ENCODE assay signal across 30 cellular contexts in genomic region chr2:31529256-31529655, GRCh38. TPM values are rescaled to one million over a fixed set of nuclear protein-coding genes. Genes with fewer than 3 reads are reported as not detected.
"Had no signal": no experiment of that assay in that cellular context is flagged by ENCODE, and none has a peak within 500 bp of the region (broad histone marks: within the 10 kb centered on the region; RNA-seq: fewer than 3 reads in every experiment).

No MANE protein-coding gene starts in this region.

- DNase-seq: islet precursor cell; left ventricle myocardium superior; lower lobe of right lung; mammary epithelial cell; mesenchymal stem cell; naive thymus-derived CD8-positive, alpha-beta T cell; occipital lobe; stimulated activated CD4-positive, alpha-beta T cell treated with anti-CD3 and anti-CD28 coated beads, Interleukin-12 subunit alpha, Interleukin-12 subunit beta, amount 100 ng/mL, for 4 hours; stimulated activated CD4-positive, alpha-beta T cell treated with anti-CD3 and anti-CD28 coated beads, Interleukin-15, amount 100 ng/mL, for 24 hours; stimulated activated CD4-positive, alpha-beta T cell treated with anti-CD3 and anti-CD28 coated beads, Interleukin-2, amount 100 ng/mL, for 24 hours; stimulated activated CD4-positive, alpha-beta T cell treated with anti-CD3 and anti-CD28 coated beads, Interleukin-4, amount 100 ng/mL, for 1 hour; stimulated activated naive B cell treated with anti-CD40 and anti-IgM and Interleukin-4, amounts not matched to agents 10 μg/mL and 1 μg/mL and 100 μg/mL, for 72 hours; stimulated activated naive CD8-positive, alpha-beta T cell treated with anti-CD3 and anti-CD28 coated beads, Interleukin-15, Interleukin-2, amounts not matched to agents 100 U/mL and 50 U/mL, for 24 hours; stomach; testis; thyroid gland; transverse colon; upper lobe of left lung had no signal

- H3K4me2 ChIP-seq: hepatocyte had no signal

- H3K4me1 Mint-ChIP-seq: naive thymus-derived CD8-positive, alpha-beta T cell; nephron; stimulated activated naive B cell treated with anti-CD40 and anti-IgM and Interleukin-4, amounts not matched to agents 10 μg/mL and 1 μg/mL and 100 μg/mL, for 72 hours had no signal

- H3K36me3 Mint-ChIP-seq: naive thymus-derived CD8-positive, alpha-beta T cell; stimulated activated naive B cell treated with anti-CD40 and anti-IgM and Interleukin-4, amounts not matched to agents 10 μg/mL and 1 μg/mL and 100 μg/mL, for 72 hours had no signal

- H3K9ac ChIP-seq: parathyroid adenoma had no signal

- H3K27ac Mint-ChIP-seq: nephron; stimulated activated naive B cell treated with anti-CD40 and anti-IgM and Interleukin-4, amounts not matched to agents 10 μg/mL and 1 μg/mL and 100 μg/mL, for 72 hours had no signal

- H3K4me1 ChIP-seq: lower lobe of right lung, parathyroid adenoma, right atrium auricular region, stomach, testis, thyroid gland, transverse colon, upper lobe of left lung, vagina had no signal

- ATAC-seq: left ventricle myocardium superior; lower lobe of right lung; naive thymus-derived CD8-positive, alpha-beta T cell; sciatic nerve; stimulated activated naive B cell treated with anti-CD40 and anti-IgM and Interleukin-4, amounts not matched to agents 10 μg/mL and 1 μg/mL and 100 μg/mL, for 72 hours; stimulated activated naive CD8-positive, alpha-beta T cell treated with anti-CD3 and anti-CD28 coated beads, Interleukin-15, Interleukin-2, amounts not matched to agents 100 U/mL and 50 U/mL, for 24 hours had no signal

- H3K9me3 ChIP-seq: lower lobe of right lung, neutrophil, right atrium auricular region, stomach, testis, thyroid gland, transverse colon, upper lobe of left lung, vagina had no signal

- H3K27me3 ChIP-seq: right atrium auricular region, stomach, testis, thyroid gland, transverse colon, upper lobe of left lung, vagina had no signal

- H3K9me3 Mint-ChIP-seq: naive thymus-derived CD8-positive, alpha-beta T cell; nephron; neural crest cell; stimulated activated naive B cell treated with anti-CD40 and anti-IgM and Interleukin-4, amounts not matched to agents 10 μg/mL and 1 μg/mL and 100 μg/mL, for 72 hours had no signal

- H3K27ac ChIP-seq: hepatocyte, lower lobe of right lung, neutrophil, parathyroid adenoma, right atrium auricular region, skin epidermis, stomach, testis, thyroid gland, transverse colon, upper lobe of left lung, vagina had no signal

- H3K79me2 ChIP-seq: hepatocyte, parathyroid adenoma had no signal

- H2AFZ ChIP-seq: hepatocyte, parathyroid adenoma had no signal

- H3K36me3 ChIP-seq: lower lobe of right lung, neutrophil, right atrium auricular region, stomach, thyroid gland, transverse colon, upper lobe of left lung, vagina had no signal

- H3K4me3 ChIP-seq: hepatocyte, lower lobe of right lung, right atrium auricular region, skin epidermis, stomach, testis, thyroid gland, transverse colon, upper lobe of left lung, vagina had no signal

- H3K4me3 Mint-ChIP-seq: naive thymus-derived CD8-positive, alpha-beta T cell; nephron; neural crest cell; stimulated activated naive B cell treated with anti-CD40 and anti-IgM and Interleukin-4, amounts not matched to agents 10 μg/mL and 1 μg/mL and 100 μg/mL, for 72 hours had no signal

RNA-seq across cellular contexts. Expression of gene SRD5A2, which starts 51.5 kb away (rescaled TPM):
- total RNA-seq: left ventricle myocardium superior; naive thymus-derived CD8-positive, alpha-beta T cell; neural crest cell; occipital lobe; osteocyte; posterior vena cava; pulmonary artery endothelial cell; right atrium auricular region; sciatic nerve; transverse colon had no signal
- polyA plus RNA-seq: hepatocyte, mammary epithelial cell had no signal
